Comparison of ENCODE assay signal across 17 cellular contexts in genomic region chr12:32448581-32448980, GRCh38. TPM values are rescaled to one million over a fixed set of nuclear protein-coding genes. Genes with fewer than 3 reads are reported as not detected.
DNase-seq lines count a peak whose midpoint lies in the region; ATAC-seq and TF ChIP-seq lines count a peak whose summit lies in the region.
"Had no signal": no experiment of that assay in that cellular context is flagged by ENCODE, and none has a peak within 500 bp of the region (broad histone marks: within the 10 kb centered on the region; RNA-seq: fewer than 3 reads in every experiment).

No MANE protein-coding gene starts in this region.

- DNase-seq in HT1080 (ENCODE audit: low read depth), result peak; percentile 62
- peak; percentile 12 for DNase-seq in astrocyte of the hippocampus (ENCODE audit: low read depth, low spot score)
- DNase-seq in kidney epithelial cell (ENCODE audit: low read depth), result no peak
- no peak for DNase-seq in GM13976 (ENCODE audit: low spot score)
- no peak for DNase-seq in left colon
- no peak for DNase-seq in NCI-H2227 treated with DMSO at 0.1 percent for 48 hours (lab: John Stamatoyannopoulos, UW)
- no peak for DNase-seq in G401 (ENCODE audit: low spot score)
- DNase-seq: activated CD4-positive, CD25-positive, alpha-beta regulatory T cell; mesenchymal stem cell; NCI-H1105 treated with DMSO at 0.1 percent for 48 hours; PC-9; right lobe of liver; stimulated activated CD4-positive, alpha-beta T cell treated with anti-CD3 and anti-CD28 coated beads, Interleukin-2, amount 100 ng/mL, for 48 hours had no signal

- in situ Hi-C loops in GM13976 (cut with MboI; ENCODE audit: low sequenced_read_pairs, unreplicated experiment), result no loop called here
- in situ Hi-C loops in G401 (cut with HindIII; ENCODE audit: low sequenced_read_pairs), result no loop called here

- no peak overlapping the region for H3K4me3 ChIP-seq in kidney epithelial cell (ENCODE audit: low read depth, low read length)
- H3K4me3 ChIP-seq: BLaER1, PC-9, right lobe of liver, tibial nerve had no signal

- peak; percentile 4 for TF ChIP-seq CTCF in kidney epithelial cell (IDR thresholded peaks at IDR 0.05; ENCODE audit: insufficient read depth, low read length, poor library complexity, severe bottlenecking)
- no peak for TF ChIP-seq CTCF in GM13976 (IDR thresholded peaks at IDR 0.05; ENCODE audit: borderline replicate concordance, control extremely low read depth, extremely low read depth, insufficient read depth, missing control alignments)

- no peaks in the 10 kb centered on the region for H3K36me3 ChIP-seq in kidney epithelial cell (ENCODE audit: control insufficient read depth, insufficient read depth, low read length)
- H3K36me3 ChIP-seq: BLaER1, right lobe of liver, tibial nerve had no signal

- intact Hi-C loops in left colon (cut with DNase I, micrococcal nuclease), result no loop called here

- ATAC-seq in GM18502 (IDR thresholded peaks at IDR 0.05; ENCODE audit: poor library complexity, unreplicated experiment) (peak; percentile 44), left colon (no peak)
- ATAC-seq: HepG2, right lobe of liver had no signal

- H3K27me3 ChIP-seq in kidney epithelial cell (ENCODE audit: control insufficient read depth, insufficient read depth, low read length), result no peaks in the 10 kb centered on the region
- H3K27me3 ChIP-seq: BLaER1, right lobe of liver, tibial nerve had no signal

RNA-seq across cellular contexts. Expression of gene FGD4, which starts 49.2 kb away (rescaled TPM):
- total RNA-seq in HT1080 (2014; rRNA removed; shearing (Covaris generic)), result 1.8 and 2.8 TPM in 2 replicates
- 0.67 and 1.2 TPM in 2 replicates for polyA plus RNA-seq in HT1080 (2015; cell fraction: cytosol; rRNA removed)
- polyA plus RNA-seq in HT1080 (2015; cell fraction: nucleus; rRNA removed), result 1.8 and 3.1 TPM in 2 replicates
- total RNA-seq in kidney epithelial cell (11.0 and 17.5 TPM in 2 replicates), left colon (10 to 100 TPM; 54.6 to 84.0 TPM)
- total RNA-seq in G401 (2014; rRNA removed; shearing (Covaris generic)), result 0.61 and 1.9 TPM in 2 replicates

Comparison
In these comparisons a context has a peak if more than half of its experiments do, and no peak if none do; other contexts are left out.
1. DNase-seq: peak in HT1080 (single experiment) and astrocyte of the hippocampus (single experiment); none in kidney epithelial cell (single experiment), GM13976 (single experiment), left colon (0 of 2), NCI-H2227 treated with DMSO at 0.1 percent for 48 hours (single experiment) and G401 (single experiment).